17 cellular contexts compared by ENCODE assay signal in genomic region chr7:144659211-144659610, GRCh38.
"Had no signal": no experiment of that assay in that cellular context is flagged by ENCODE, and none has a peak within 500 bp of the region (broad histone marks: within the 10 kb centered on the region; RNA-seq: fewer than 3 reads in every experiment).

No MANE protein-coding gene starts in this region.

- DNase-seq: IMR-90, Kasumi-1, KG1, MM.1S, NCI-H1092 treated with DMSO at 0.1 percent for 48 hours, NCI-H1436, NCI-H187, NCI-H2029, NCI-H2081 treated with DMSO at 0.1 percent for 48 hours, NCI-H2227 treated with DMSO at 0.1 percent for 48 hours, NCI-H526, Right ventricle myocardium superior, RPMI8226, SIG-M5 had no signal

- H3K36me3 ChIP-seq: SJSA1 had no signal

- H3K27me3 ChIP-seq: SJSA1 had no signal

- H3K4me1 ChIP-seq: SJSA1 had no signal

- H3K4me3 ChIP-seq: SJSA1, SK-N-MC had no signal

- FAIRE-seq: RCC 7860 had no signal

- H3K27ac ChIP-seq: SJSA1, SK-N-MC had no signal
